19 cellular contexts compared by ENCODE assay signal in genomic region chr15:98025237-98025636, GRCh38.
DNase-seq lines count a peak whose midpoint lies in the region; ATAC-seq and TF ChIP-seq lines count a peak whose summit lies in the region.
"Had no signal": no experiment of that assay in that cellular context is flagged by ENCODE, and none has a peak within 500 bp of the region (broad histone marks: within the 10 kb centered on the region; RNA-seq: fewer than 3 reads in every experiment).

No MANE protein-coding gene starts in this region.

- no peaks in the 10 kb centered on the region for H3K36me3 ChIP-seq in RWPE2 (ENCODE audit: low read depth)
- H3K36me3 ChIP-seq in sigmoid colon, result no peaks in the 10 kb centered on the region
- no peaks in the 10 kb centered on the region for H3K36me3 ChIP-seq in heart left ventricle
- H3K36me3 ChIP-seq in H7 (replicated peaks; ENCODE audit: control insufficient read depth, insufficient read depth, low read length), result no peaks in the 10 kb centered on the region
- H3K36me3 ChIP-seq: colonic mucosa, tibial artery had no signal

- TF ChIP-seq CTCF in RWPE2 (IDR thresholded peaks at IDR 0.05; ENCODE audit: poor library complexity, severe bottlenecking) (no peak), fibroblast of the aortic adventitia (IDR thresholded peaks at IDR 0.05; ENCODE audit: insufficient read depth, low read length) (no peak), sigmoid colon (IDR thresholded peaks at IDR 0.05) (no peak), heart left ventricle (IDR thresholded peaks at IDR 0.05) (no peak)

- TF ChIP-seq POLR2A in sigmoid colon (IDR thresholded peaks at IDR 0.05) (no peak), heart left ventricle (IDR thresholded peaks at IDR 0.05) (no peak)

- H3K27ac ChIP-seq in RWPE2 (ENCODE audit: poor library complexity, severe bottlenecking) (peak overlapping the region; percentile 57), sigmoid colon (peak overlapping the region; percentile 70 to 80 (median 73)), heart left ventricle (peak overlapping the region in 1 of 12 donors; percentile 60)
- H3K27ac ChIP-seq: BLaER1 treated with 17β-estradiol and CSF1 and Interleukin-3, amounts not matched to agents 10 nM and 100 nM; colonic mucosa; tibial artery had no signal

- DNase-seq in GM04504 (ENCODE audit: low read depth) (peak; percentile 17), RWPE2 (ENCODE audit: low spot score) (no peak), fibroblast of the aortic adventitia (ENCODE audit: low read depth) (peak; percentile 76), sigmoid colon (no peak), heart left ventricle (no peak), NCI-H146 treated with DMSO at 0.1 percent for 48 hours (lab: John Stamatoyannopoulos, UW; ENCODE audit: unreplicated experiment) (no peak), H7 (no peak), OCI-M1 (lab: John Stamatoyannopoulos, UW) (no peak)
- DNase-seq: activated CD4-positive, alpha-beta T cell treated with anti-CD3 and anti-CD28 coated beads, Interleukin-2, amount 50 U/mL, for 1 hour; activated T-cell treated with anti-CD3 and anti-CD28 coated beads, Interleukin-2, amount 50 U/mL, for 48 hours; amniotic stem cell; colonic mucosa; left colon; NCI-H748 treated with DMSO at 0.1 percent for 48 hours; stimulated activated CD4-positive, alpha-beta T cell treated with anti-CD3 and anti-CD28 coated beads, Interleukin-1b, Interleukin-23, amount 100 ng/mL, for 48 hours; stimulated activated CD8-positive, alpha-beta memory T cell treated with anti-CD3 and anti-CD28 coated beads, Interleukin-4, amount 100 ng/mL, for 48 hours; tibial artery had no signal

- H3K27me3 ChIP-seq in RWPE2 (ENCODE audit: insufficient read depth, poor library complexity, severe bottlenecking) (no peaks in the 10 kb centered on the region), sigmoid colon (no peaks in the 10 kb centered on the region), heart left ventricle (no peaks in the 10 kb centered on the region), H7 (ENCODE audit: control insufficient read depth, insufficient read depth, low read length) (no peaks in the 10 kb centered on the region)
- H3K27me3 ChIP-seq: BLaER1 treated with 17β-estradiol and CSF1 and Interleukin-3, amounts not matched to agents 10 nM and 100 nM; colonic mucosa; tibial artery had no signal

- peak in 3 of 4 donors; percentile 17 to 68 (median 30) for TF ChIP-seq EP300 in sigmoid colon (IDR thresholded peaks at IDR 0.05)

- intact Hi-C loops in sigmoid colon (cut with DNase I), result loop anchor here (5.0 kb wide), 1 partner anchor 57 kb away; no protein-coding TSS in a partner anchor
- intact Hi-C loops in heart left ventricle (cut with DNase I), result no loop called here

- 73 to 74% methylated on average over 2 of the region's 2 CpGs for WGBS in sigmoid colon, 2 donors
- WGBS in heart left ventricle, 4 donors, result 66 to 83% (median 72%) methylated on average over 2 of the region's 2 CpGs

- peaks cover 30% of the 10 kb centered on the region for H3K4me1 ChIP-seq in RWPE2 (ENCODE audit: insufficient read depth, poor library complexity, severe bottlenecking)
- H3K4me1 ChIP-seq in sigmoid colon, result peaks cover 0 to 33% (median 19%) of the 10 kb centered on the region in 4 donors
- H3K4me1 ChIP-seq in heart left ventricle, result peaks cover 0 to 4% (median 0%) of the 10 kb centered on the region in 12 donors
- H3K4me1 ChIP-seq: BLaER1 treated with 17β-estradiol and CSF1 and Interleukin-3, amounts not matched to agents 10 nM and 100 nM; colonic mucosa had no signal

- no peak overlapping the region for H3K4me3 ChIP-seq in RWPE2 (ENCODE audit: severe bottlenecking)
- H3K4me3 ChIP-seq in fibroblast of the aortic adventitia (ENCODE audit: low read depth, low read length), result no peak overlapping the region
- no peak overlapping the region for H3K4me3 ChIP-seq in sigmoid colon
- no peak overlapping the region for H3K4me3 ChIP-seq in heart left ventricle
- no peak overlapping the region for H3K4me3 ChIP-seq in H7 (ENCODE audit: insufficient read depth, low read depth, low read length)
- H3K4me3 ChIP-seq: BLaER1 treated with 17β-estradiol and CSF1 and Interleukin-3, amounts not matched to agents 10 nM and 100 nM; colonic mucosa; GM12878; tibial artery had no signal

- H3K9me3 ChIP-seq in RWPE2 (ENCODE audit: severe bottlenecking), result no peaks in the 10 kb centered on the region
- H3K9me3 ChIP-seq in sigmoid colon, result peaks cover 0 to 2% (median 0%) of the 10 kb centered on the region in 4 donors
- peaks cover 0 to 7% (median 0%) of the 10 kb centered on the region in 12 donors for H3K9me3 ChIP-seq in heart left ventricle
- H3K9me3 ChIP-seq: colonic mucosa, tibial artery had no signal

- ATAC-seq in RWPE2 (ENCODE audit: low read depth), result peak; percentile 95
- no peak for ATAC-seq in heart left ventricle
- ATAC-seq: GM12878, left colon had no signal

Comparison
In these comparisons a context has a peak if more than half of its experiments do, and no peak if none do; other contexts are left out.
1. DNase-seq: peak in GM04504 (single experiment) and fibroblast of the aortic adventitia (single experiment); none in RWPE2 (single experiment), sigmoid colon (single experiment), heart left ventricle (0 of 5), NCI-H146 treated with DMSO at 0.1 percent for 48 hours (single experiment), H7 (single experiment) and OCI-M1 (single experiment).